ENCODE assay signal across 16 cellular contexts in the genomic region with DNA sequence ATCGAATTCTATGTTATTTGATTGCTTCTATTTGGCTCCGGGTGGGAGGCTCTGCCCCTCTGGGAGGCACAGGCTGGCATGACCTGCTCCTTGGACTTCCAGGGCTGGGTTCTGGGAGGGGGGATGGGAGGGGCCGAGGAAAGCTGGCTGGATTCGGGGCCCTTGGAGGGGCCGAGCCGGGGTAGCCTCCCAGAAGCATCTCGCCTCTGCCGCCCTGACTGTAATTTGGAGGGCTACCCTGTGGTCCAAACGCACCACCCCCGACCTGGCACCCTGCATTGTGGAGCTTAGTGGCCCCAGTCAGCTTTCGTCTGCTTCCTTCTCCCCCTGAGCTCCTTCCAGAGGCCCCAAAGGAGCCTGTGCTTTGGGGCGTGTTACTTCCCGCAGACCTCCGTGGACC.
A peak's percentile ranks its signal among the peaks of the same experiment; 100 is the strongest.
DNase-seq lines count a peak whose midpoint lies in the region; ATAC-seq and TF ChIP-seq lines count a peak whose summit lies in the region.
"Had no signal": no experiment of that assay in that cellular context is flagged by ENCODE, and none has a peak within 500 bp of the region (broad histone marks: within the 10 kb centered on the region; RNA-seq: fewer than 3 reads in every experiment).

No MANE protein-coding gene starts in this region.

- H3K36me3 ChIP-seq in gastrocnemius medialis (no peaks in the 10 kb centered on the region), upper lobe of right lung (peaks cover 27% of the 10 kb centered on the region)

- H3K4me1 ChIP-seq in gastrocnemius medialis = no peaks in the 10 kb centered on the region
- H3K4me1 ChIP-seq in upper lobe of right lung = no peaks in the 10 kb centered on the region

- peak overlapping the region in 4 of 6 donors; percentile 61 to 84 (median 78) for H3K27ac Mint-ChIP-seq in immature natural killer cell
- no peak overlapping the region for H3K27ac Mint-ChIP-seq in stimulated activated effector memory CD8-positive, alpha-beta T cell treated with anti-CD3 and anti-CD28 coated beads, Interleukin-12 subunit alpha, Interleukin-12 subunit beta, amount 100 ng/mL, for 72 hours
- H3K27ac Mint-ChIP-seq: CD4-positive, CD25-positive, alpha-beta regulatory T cell; H9 had no signal

- H3K27me3 ChIP-seq in gastrocnemius medialis (no peaks in the 10 kb centered on the region), upper lobe of right lung (no peaks in the 10 kb centered on the region)
- H3K27me3 ChIP-seq: BLaER1 treated with 17β-estradiol and CSF1 and Interleukin-3, amounts not matched to agents 10 nM and 100 nM had no signal

- H3K4me3 ChIP-seq in gastrocnemius medialis (no peak overlapping the region), upper lobe of right lung (no peak overlapping the region)
- H3K4me3 ChIP-seq: BLaER1 treated with 17β-estradiol and CSF1 and Interleukin-3, amounts not matched to agents 10 nM and 100 nM; GM12878 had no signal

- peaks cover 0 to 4% (median 0%) of the 10 kb centered on the region in 3 donors for H3K36me3 Mint-ChIP-seq in immature natural killer cell
- no peaks in the 10 kb centered on the region for H3K36me3 Mint-ChIP-seq in stimulated activated effector memory CD8-positive, alpha-beta T cell treated with anti-CD3 and anti-CD28 coated beads, Interleukin-12 subunit alpha, Interleukin-12 subunit beta, amount 100 ng/mL, for 72 hours
- H3K36me3 Mint-ChIP-seq: CD4-positive, CD25-positive, alpha-beta regulatory T cell had no signal

- peaks cover 0 to 6% (median 0%) of the 10 kb centered on the region in 6 donors for H3K9me3 Mint-ChIP-seq in immature natural killer cell
- no peaks in the 10 kb centered on the region for H3K9me3 Mint-ChIP-seq in stimulated activated effector memory CD8-positive, alpha-beta T cell treated with anti-CD3 and anti-CD28 coated beads, Interleukin-12 subunit alpha, Interleukin-12 subunit beta, amount 100 ng/mL, for 72 hours
- H3K9me3 Mint-ChIP-seq: H9 had no signal

- H3K4me1 Mint-ChIP-seq in immature natural killer cell = peaks cover 36 to 39% of the 10 kb centered on the region in 2 donors
- peaks cover 7% of the 10 kb centered on the region for H3K4me1 Mint-ChIP-seq in stimulated activated effector memory CD8-positive, alpha-beta T cell treated with anti-CD3 and anti-CD28 coated beads, Interleukin-12 subunit alpha, Interleukin-12 subunit beta, amount 100 ng/mL, for 72 hours
- H3K4me1 Mint-ChIP-seq: CD4-positive, CD25-positive, alpha-beta regulatory T cell; H9 had no signal

- in situ Hi-C loops in gastrocnemius medialis (cut with MboI; ENCODE audit: low sequenced_read_pairs in 4 of 4) = no loop called here

- H3K9me3 ChIP-seq in gastrocnemius medialis (no peaks in the 10 kb centered on the region), upper lobe of right lung (no peaks in the 10 kb centered on the region)
- H3K9me3 ChIP-seq: BLaER1 treated with 17β-estradiol and CSF1 and Interleukin-3, amounts not matched to agents 10 nM and 100 nM had no signal

- DNase-seq in immature natural killer cell (no peak), gastrocnemius medialis (no peak), upper lobe of right lung (no peak), midbrain (lab: John Stamatoyannopoulos, UW) (no peak)
- DNase-seq in stimulated activated effector memory CD8-positive, alpha-beta T cell treated with anti-CD3 and anti-CD28 coated beads, Interleukin-12 subunit alpha, Interleukin-12 subunit beta, amount 100 ng/mL, for 72 hours (ENCODE audit: low spot score in 2 of 2) = no peak
- DNase-seq: ACHN; Calu3; CD4-positive, CD25-positive, alpha-beta regulatory T cell; DMS 273 treated with DMSO at 0.1 percent for 48 hours; GOT3; H9 had no signal

- intact Hi-C loops in gastrocnemius medialis (cut with DNase I; ENCODE audit: low total_unique reads) (no loop called here), upper lobe of right lung (cut with DNase I) (no loop called here)

- H3K27me3 Mint-ChIP-seq in immature natural killer cell (ENCODE audit: low read depth in 3 of 3) = peaks cover 11 to 17% (median 13%) of the 10 kb centered on the region in 3 donors

- no peak for TF ChIP-seq POLR2A in gastrocnemius medialis (IDR thresholded peaks at IDR 0.05)

- no peak overlapping the region for H3K4me3 Mint-ChIP-seq in immature natural killer cell
- H3K4me3 Mint-ChIP-seq in stimulated activated effector memory CD8-positive, alpha-beta T cell treated with anti-CD3 and anti-CD28 coated beads, Interleukin-12 subunit alpha, Interleukin-12 subunit beta, amount 100 ng/mL, for 72 hours = no peak overlapping the region
- H3K4me3 Mint-ChIP-seq: CD4-positive, CD25-positive, alpha-beta regulatory T cell; H9 had no signal

- TF ChIP-seq CTCF in gastrocnemius medialis (IDR thresholded peaks at IDR 0.05 in 4 of 5, conservative IDR thresholded peaks at IDR 0.05 in 1 of 5) = no peak
- no peak for TF ChIP-seq CTCF in upper lobe of right lung (IDR thresholded peaks at IDR 0.05)

- peak overlapping the region; percentile 60 for H3K27ac ChIP-seq in cingulate gyrus (ENCODE audit: low read depth, low read length)
- peak overlapping the region in 3 of 4 donors; percentile 20 to 50 (median 21) for H3K27ac ChIP-seq in gastrocnemius medialis
- H3K27ac ChIP-seq in upper lobe of right lung = peak overlapping the region; percentile 55
- H3K27ac ChIP-seq: BLaER1 treated with 17β-estradiol and CSF1 and Interleukin-3, amounts not matched to agents 10 nM and 100 nM had no signal

- ATAC-seq in gastrocnemius medialis = no peak
- ATAC-seq in upper lobe of right lung = no peak
- no peak for ATAC-seq in HG03159 (IDR thresholded peaks at IDR 0.05; ENCODE audit: unreplicated experiment)
- no peak for ATAC-seq in stimulated activated effector memory CD8-positive, alpha-beta T cell treated with anti-CD3 and anti-CD28 coated beads, Interleukin-12 subunit alpha, Interleukin-12 subunit beta, amount 100 ng/mL, for 72 hours
- ATAC-seq in GM18868 (IDR thresholded peaks at IDR 0.05; ENCODE audit: unreplicated experiment) = no peak
- ATAC-seq: GM12878 had no signal
